ENCODE assay signal across 23 cellular contexts in genomic region chr17:18987862-18988545, GRCh38. TPM values are rescaled to one million over a fixed set of nuclear protein-coding genes. Genes with fewer than 3 reads are reported as not detected.
A peak's percentile ranks its signal among the peaks of the same experiment; 100 is the strongest.
DNase-seq lines count a peak whose midpoint lies in the region; ATAC-seq, FAIRE-seq and TF ChIP-seq lines count a peak whose summit lies in the region.
"Had no signal": no experiment of that assay in that cellular context is flagged by ENCODE, and none has a peak within 500 bp of the region (broad histone marks: within the 10 kb centered on the region; RNA-seq: fewer than 3 reads in every experiment).

No MANE protein-coding gene starts in this region.

- peaks cover 20% of the 10 kb centered on the region for H3K79me2 ChIP-seq in hepatocyte

- TF ChIP-seq POLR2A in sigmoid colon (IDR thresholded peaks at IDR 0.05), result no peak

- no peak for FAIRE-seq in pancreas (lab: Jason Lieb, UNC)
- FAIRE-seq: GM12878 had no signal

- H3K9me2 ChIP-seq in hepatocyte (replicated peaks; ENCODE audit: insufficient read depth), result no peaks in the 10 kb centered on the region

- no peak overlapping the region for H3K4me3 Mint-ChIP-seq in activated CD4-positive, alpha-beta memory T cell treated with anti-CD3 and anti-CD28 coated beads, Interleukin-2, amount 10 ng/mL, durations not matched to agents 7 days and 5 days
- H3K4me3 Mint-ChIP-seq: activated B cell treated with CpG ODN at 0.5 μM for 24 hours, CD14-positive monocyte had no signal

- no peak for TF ChIP-seq EP300 in sigmoid colon (IDR thresholded peaks at IDR 0.05)

- no peaks in the 10 kb centered on the region for H3K9me3 Mint-ChIP-seq in activated CD4-positive, alpha-beta memory T cell treated with anti-CD3 and anti-CD28 coated beads, Interleukin-2, amount 10 ng/mL, durations not matched to agents 7 days and 5 days
- H3K9me3 Mint-ChIP-seq: activated B cell treated with CpG ODN at 0.5 μM for 24 hours had no signal

- H3K9me3 ChIP-seq in hepatocyte (ENCODE audit: low read depth) (no peaks in the 10 kb centered on the region), pancreas (no peaks in the 10 kb centered on the region), sigmoid colon (no peaks in the 10 kb centered on the region)
- H3K9me3 ChIP-seq in effector memory CD4-positive, alpha-beta T cell (ENCODE audit: control insufficient read depth, low read length), result no peaks in the 10 kb centered on the region
- H3K9me3 ChIP-seq: adrenal gland, psoas muscle had no signal

- H3K36me3 ChIP-seq in hepatocyte (replicated peaks; ENCODE audit: insufficient read depth, low read depth), result no peaks in the 10 kb centered on the region
- no peaks in the 10 kb centered on the region for H3K36me3 ChIP-seq in pancreas
- H3K36me3 ChIP-seq in sigmoid colon, result no peaks in the 10 kb centered on the region
- peaks cover 11% of the 10 kb centered on the region for H3K36me3 ChIP-seq in effector memory CD4-positive, alpha-beta T cell (ENCODE audit: control insufficient read depth, insufficient read depth, low read length)
- H3K36me3 ChIP-seq: adrenal gland had no signal

- WGBS in hepatocyte (ENCODE audit: low lambda C conversion rate, missing lambda C conversion rate), result 84% methylated on average over 14 of the region's 14 CpGs
- 62 to 66% methylated on average over 14 of the region's 14 CpGs for WGBS in pancreas, 2 donors
- WGBS in sigmoid colon, 2 donors, result 66 to 83% methylated on average over 14 of the region's 14 CpGs

- H3K4me3 ChIP-seq in hepatocyte, result no peak overlapping the region
- no peak overlapping the region for H3K4me3 ChIP-seq in pancreas
- H3K4me3 ChIP-seq in sigmoid colon, result no peak overlapping the region
- no peak overlapping the region for H3K4me3 ChIP-seq in effector memory CD4-positive, alpha-beta T cell (ENCODE audit: insufficient read depth, low read depth, low read length, poor library complexity, severe bottlenecking)
- H3K4me3 ChIP-seq: adrenal gland, GM12878, psoas muscle, smooth muscle cell had no signal

- no peak overlapping the region for H3K27ac Mint-ChIP-seq in activated CD4-positive, alpha-beta memory T cell treated with anti-CD3 and anti-CD28 coated beads, Interleukin-2, amount 10 ng/mL, durations not matched to agents 7 days and 5 days
- H3K27ac Mint-ChIP-seq: activated B cell treated with CpG ODN at 0.5 μM for 24 hours had no signal

- intact Hi-C loops in pancreas (cut with DNase I), result no loop called here
- intact Hi-C loops in sigmoid colon (cut with DNase I), result no loop called here

- H3K36me3 Mint-ChIP-seq in activated CD4-positive, alpha-beta memory T cell treated with anti-CD3 and anti-CD28 coated beads, Interleukin-2, amount 10 ng/mL, durations not matched to agents 7 days and 5 days (ENCODE audit: low read depth), result peaks cover 3% of the 10 kb centered on the region

- TF ChIP-seq CTCF in hepatocyte (IDR thresholded peaks at IDR 0.05; ENCODE audit: poor library complexity) (no peak), pancreas (IDR thresholded peaks at IDR 0.05) (no peak), sigmoid colon (IDR thresholded peaks at IDR 0.05) (no peak)

- H3K4me1 Mint-ChIP-seq in activated CD4-positive, alpha-beta memory T cell treated with anti-CD3 and anti-CD28 coated beads, Interleukin-2, amount 10 ng/mL, durations not matched to agents 7 days and 5 days, result peaks cover 6% of the 10 kb centered on the region

- ATAC-seq in pancreas, result no peak
- ATAC-seq: GM12878 had no signal

- H3K27ac ChIP-seq in hepatocyte (peak overlapping the region; percentile 93), pancreas (peak overlapping the region; percentile 13 to 68 (median 44)), sigmoid colon (no peak overlapping the region)
- H3K27ac ChIP-seq in effector memory CD4-positive, alpha-beta T cell (ENCODE audit: insufficient read depth, low read length, poor library complexity, severe bottlenecking), result no peak overlapping the region
- H3K27ac ChIP-seq: adrenal gland, brain microvascular endothelial cell, epithelial cell of prostate, psoas muscle had no signal

- no peak overlapping the region for H2AFZ ChIP-seq in hepatocyte

- H3K27me3 Mint-ChIP-seq in activated CD4-positive, alpha-beta memory T cell treated with anti-CD3 and anti-CD28 coated beads, Interleukin-2, amount 10 ng/mL, durations not matched to agents 7 days and 5 days, result no peaks in the 10 kb centered on the region
- H3K27me3 Mint-ChIP-seq: activated B cell treated with CpG ODN at 0.5 μM for 24 hours had no signal

- H3K4me1 ChIP-seq in hepatocyte (ENCODE audit: insufficient read depth), result peaks cover 7% of the 10 kb centered on the region
- H3K4me1 ChIP-seq in pancreas, result peaks cover 0 to 8% (median 0%) of the 10 kb centered on the region in 3 donors
- no peaks in the 10 kb centered on the region for H3K4me1 ChIP-seq in sigmoid colon
- H3K4me1 ChIP-seq in effector memory CD4-positive, alpha-beta T cell (ENCODE audit: control insufficient read depth, insufficient read depth, low read length, poor library complexity, severe bottlenecking), result peaks cover 7% of the 10 kb centered on the region
- H3K4me1 ChIP-seq: adrenal gland, psoas muscle had no signal

- no peaks in the 10 kb centered on the region for H4K20me1 ChIP-seq in hepatocyte (ENCODE audit: insufficient read depth, poor library complexity, severe bottlenecking)

- POLR2A ChIA-PET in activated CD4-positive, alpha-beta memory T cell treated with anti-CD3 and anti-CD28 coated beads, Interleukin-2, amount 10 ng/mL, durations not matched to agents 7 days and 5 days (lab: Charles Lee), result interaction anchor here (1.0 kb wide), 1 partner anchor 10 kb away, joined by 3 read pairs; no protein-coding TSS in a partner anchor

- CTCF ChIA-PET in activated CD4-positive, alpha-beta memory T cell treated with anti-CD3 and anti-CD28 coated beads, Interleukin-2, amount 10 ng/mL, durations not matched to agents 7 days and 5 days (lab: Charles Lee), result no interaction called here

- DNase-seq in DMS53 (lab: John Stamatoyannopoulos, UW) (peak; percentile 83), NCI-H2196 (lab: John Stamatoyannopoulos, UW; ENCODE audit: unreplicated experiment) (peak; percentile 45), hepatocyte (ENCODE audit: low spot score) (no peak), pancreas (no peak), sigmoid colon (no peak)
- DNase-seq in activated CD4-positive, alpha-beta memory T cell treated with anti-CD3 and anti-CD28 coated beads, Interleukin-2, amount 10 ng/mL, durations not matched to agents 7 days and 5 days, result no peak
- DNase-seq in effector memory CD4-positive, alpha-beta T cell, result no peak
- DNase-seq: activated B cell treated with CpG ODN at 0.5 μM for 24 hours; activated naive CD4-positive, alpha-beta T cell treated with Interleukin-2 at 50 U/mL for 16 hours; adrenal gland; brain microvascular endothelial cell; EL; Kasumi-1; kidney glomerular epithelial cell; mesendoderm; NCI-H146; psoas muscle had no signal

- H3K27me3 ChIP-seq in hepatocyte (no peaks in the 10 kb centered on the region), pancreas (no peaks in the 10 kb centered on the region), sigmoid colon (no peaks in the 10 kb centered on the region)
- H3K27me3 ChIP-seq in effector memory CD4-positive, alpha-beta T cell (replicated peaks; ENCODE audit: control insufficient read depth, insufficient read depth, low read length, poor library complexity, severe bottlenecking), result no peaks in the 10 kb centered on the region
- H3K27me3 ChIP-seq: adrenal gland, brain microvascular endothelial cell had no signal

- no peak overlapping the region for H3K4me2 ChIP-seq in hepatocyte
- H3K4me2 ChIP-seq: smooth muscle cell had no signal

RNA-seq across cellular contexts. Expression of gene FAM83G, which starts 16.6 kb away (rescaled TPM):
- 19.3 and 25.4 TPM in 2 replicates for total RNA-seq in hepatocyte
- polyA plus RNA-seq in hepatocyte, result 13.9 and 14.7 TPM in 2 replicates
- total RNA-seq in pancreas, result 10 to 100 TPM in 2 of 6 donors, 1 to 10 TPM in 4; 5.6 to 10.8 (median 7.5) TPM
- 10 to 100 TPM; 10.4 to 12.9 TPM for polyA plus RNA-seq in pancreas
- 1 to 10 TPM; 2.3 to 2.9 (median 2.6) TPM for total RNA-seq in sigmoid colon
- polyA plus RNA-seq in sigmoid colon, result 10 to 100 TPM; 10.2 to 23.8 (median 22.0) TPM
- total RNA-seq in activated CD4-positive, alpha-beta memory T cell treated with anti-CD3 and anti-CD28 coated beads, Interleukin-2, amount 10 ng/mL, durations not matched to agents 7 days and 5 days, result 1 to 10 TPM; 6.4 to 6.5 TPM

RNA-seq across cellular contexts. Expression of gene SLC5A10, which starts 36.0 kb away (rescaled TPM):
- total RNA-seq in hepatocyte, result not detected in 2 replicates
- 0.22 TPM in 1 of 2 replicates, not detected in the other for polyA plus RNA-seq in hepatocyte
- total RNA-seq in pancreas, result not detected
- polyA plus RNA-seq in pancreas, result under 1 TPM in 1 of 2 donors, not detected in 1; 0.02 TPM
- total RNA-seq in sigmoid colon, result not detected
- under 1 TPM in 1 of 3 donors, not detected in 2; 0.19 TPM for polyA plus RNA-seq in sigmoid colon
- total RNA-seq in activated CD4-positive, alpha-beta memory T cell treated with anti-CD3 and anti-CD28 coated beads, Interleukin-2, amount 10 ng/mL, durations not matched to agents 7 days and 5 days, result not detected
- total RNA-seq: activated B cell treated with CpG ODN at 0.5 μM for 24 hours, chondrocyte, psoas muscle, smooth muscle cell, ureter had no signal
- polyA plus RNA-seq: smooth muscle cell had no signal

RNA-seq across cellular contexts. Expression of gene GRAP, which starts 58.8 kb away (rescaled TPM):
- total RNA-seq in hepatocyte, result 1.3 TPM in 1 of 2 replicates, not detected in the other
- 0.54 and 0.81 TPM in 2 replicates for polyA plus RNA-seq in hepatocyte
- total RNA-seq in pancreas, result 1 to 10 TPM in 2 of 6 donors, under 1 TPM in 4; 0.38 to 1.5 (median 0.56) TPM
- polyA plus RNA-seq in pancreas, result 1 to 10 TPM; 1.5 to 2.3 TPM
- total RNA-seq in sigmoid colon, result 1 to 10 TPM; 2.8 to 9.6 (median 3.2) TPM
- polyA plus RNA-seq in sigmoid colon, result 10 to 100 TPM in 1 of 3 donors, 1 to 10 TPM in 2; 1.2 to 18.2 (median 9.6) TPM
- total RNA-seq in activated CD4-positive, alpha-beta memory T cell treated with anti-CD3 and anti-CD28 coated beads, Interleukin-2, amount 10 ng/mL, durations not matched to agents 7 days and 5 days, result 10 to 100 TPM; 15.4 to 16.1 TPM
- total RNA-seq: smooth muscle cell had no signal

Comparison
In these comparisons a context has a peak if more than half of its experiments do, and no peak if none do; other contexts are left out.
1. DNase-seq: peak in DMS53 (single experiment) and NCI-H2196 (single experiment); none in hepatocyte (single experiment), pancreas (0 of 6), sigmoid colon (single experiment), activated CD4-positive, alpha-beta memory T cell treated with anti-CD3 and anti-CD28 coated beads, Interleukin-2, amount 10 ng/mL, durations not matched to agents 7 days and 5 days (single experiment) and effector memory CD4-positive, alpha-beta T cell (0 of 3).
2. H3K27ac ChIP-seq: peak in hepatocyte (single experiment) and pancreas (4 of 4); none in sigmoid colon (0 of 4) and effector memory CD4-positive, alpha-beta T cell (single experiment).